In the genomic region with DNA sequence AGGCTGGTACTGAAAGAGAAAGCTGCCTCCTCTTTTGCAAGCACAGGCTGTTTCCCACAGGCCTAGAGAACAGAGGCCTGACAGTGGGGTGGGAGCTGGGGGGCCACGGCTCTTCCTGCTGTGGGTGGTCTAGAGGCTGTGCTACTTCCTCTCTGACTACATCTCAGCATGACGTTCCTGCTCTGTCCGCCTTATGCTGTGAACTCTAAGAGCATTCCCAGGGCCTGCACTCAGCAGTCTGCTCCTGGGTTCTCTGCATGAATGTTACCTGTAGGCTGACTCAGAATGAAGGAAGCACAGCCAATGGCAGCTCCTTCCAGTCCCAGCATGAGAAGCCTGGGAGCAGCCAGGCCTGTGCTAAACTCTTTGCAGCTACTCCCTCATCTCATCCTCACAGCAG, we compare ENCODE assay signal across 24 cellular contexts.
A peak's percentile ranks its signal among the peaks of the same experiment; 100 is the strongest.
DNase-seq lines count a peak whose midpoint lies in the region; ATAC-seq, FAIRE-seq and TF ChIP-seq lines count a peak whose summit lies in the region.
"Had no signal": no experiment of that assay in that cellular context is flagged by ENCODE, and none has a peak within 500 bp of the region (broad histone marks: within the 10 kb centered on the region; RNA-seq: fewer than 3 reads in every experiment).

No MANE protein-coding gene starts in this region.

- in situ Hi-C loops in GM12878 (cut with MboI) (no loop called here), transverse colon (cut with MboI; ENCODE audit: low pct_ligation_motif_present in 1 of 4, low pct_unique_long_range_greater_than_20kb in 1 of 4, low sequenced_read_pairs in 3 of 4) (no loop called here)

- TF ChIP-seq CTCF in GM12878 (IDR thresholded peaks at IDR 0.05 in 2 of 3, conservative IDR thresholded peaks at IDR 0.05 in 1 of 3; ENCODE audit: control insufficient read depth in 2 of 3, extremely low read depth in 1 of 3, insufficient read depth in 1 of 3, low read depth in 3 of 3, low read length in 3 of 3) (no peak), osteocyte (IDR thresholded peaks at IDR 0.05) (no peak), transverse colon (IDR thresholded peaks at IDR 0.05) (no peak)

- no peaks in the 10 kb centered on the region for H3K9me3 ChIP-seq in GM12878 (replicated peaks; ENCODE audit: control insufficient read depth, insufficient read depth, low read length)
- no peaks in the 10 kb centered on the region for H3K9me3 ChIP-seq in iPS-20b (ENCODE audit: insufficient read depth, low read depth, low read length)
- no peaks in the 10 kb centered on the region for H3K9me3 ChIP-seq in transverse colon
- H3K9me3 ChIP-seq: heart right ventricle, tibial nerve had no signal

- POLR2A ChIA-PET in GM12878 (lab: Charles Lee), result no interaction called here
- POLR2A ChIA-PET in naive thymus-derived CD8-positive, alpha-beta T cell (lab: Charles Lee), result no interaction called here

- no peak for FAIRE-seq in GM12878 (lab: Jason Lieb, UNC)

- no peaks in the 10 kb centered on the region for H3K79me2 ChIP-seq in GM12878 (ENCODE audit: control insufficient read depth, insufficient read depth, low read length)

- no peaks in the 10 kb centered on the region for H3K27me3 Mint-ChIP-seq in osteocyte (ENCODE audit: unreplicated experiment)
- H3K27me3 Mint-ChIP-seq in naive thymus-derived CD8-positive, alpha-beta T cell, result peaks cover 14 to 50% (median 32%) of the 10 kb centered on the region in 5 donors

- H3K4me3 ChIP-seq in GM12878, result no peak overlapping the region
- peak overlapping the region; percentile 9; the same call in 1 of the 2 replicates for H3K4me3 ChIP-seq in iPS-20b (ENCODE audit: low read length)
- no peak overlapping the region for H3K4me3 ChIP-seq in transverse colon
- H3K4me3 ChIP-seq: coronary artery, heart right ventricle, skin epidermis, tibial nerve had no signal

- TF ChIP-seq EP300 in GM12878 (IDR thresholded peaks at IDR 0.05; ENCODE audit: borderline replicate concordance in 1 of 2, control insufficient read depth in 1 of 2, low read depth in 2 of 2, low read length in 2 of 2) (no peak), transverse colon (IDR thresholded peaks at IDR 0.05; ENCODE audit: low read depth) (no peak)

- H3K4me1 ChIP-seq in GM12878 (ENCODE audit: control insufficient read depth, insufficient read depth, low read length) (peaks cover 7% of the 10 kb centered on the region), iPS-20b (ENCODE audit: insufficient read depth, low read length) (peaks cover 24% of the 10 kb centered on the region), transverse colon (no peaks in the 10 kb centered on the region)

- SMC1A ChIA-PET in GM12878 (lab: Charles Lee; ENCODE audit: uncharacterized antibody, unreplicated experiment), result interaction anchor here (0.7 to 3.5 kb wide), 6 partner anchors 11 to 35 kb away, joined by 3 to 22 read pairs (median 6); no protein-coding TSS in a partner anchor

- TF ChIP-seq POLR2A in GM12878 (IDR thresholded peaks at IDR 0.05; ENCODE audit: low read depth, low read length), result no peak
- no peak for TF ChIP-seq POLR2A in transverse colon (IDR thresholded peaks at IDR 0.05)

- H4K20me1 ChIP-seq in GM12878 (ENCODE audit: control insufficient read depth, insufficient read depth), result no peaks in the 10 kb centered on the region

- H3K27ac ChIP-seq in GM12878 (ENCODE audit: control insufficient read depth, insufficient read depth) (no peak overlapping the region), iPS-20b (ENCODE audit: low read length) (peak overlapping the region; percentile 78), transverse colon (no peak overlapping the region)
- H3K27ac ChIP-seq: coronary artery, heart right ventricle, skin epidermis, tibial nerve had no signal

- H3K27me3 ChIP-seq in GM12878 (replicated peaks in 1 of 2; ENCODE audit: control insufficient read depth in 2 of 2, insufficient read depth in 2 of 2, low read length in 1 of 2) (peaks cover 0 to 8% of the 10 kb centered on the region in 2 experiments; a peak in 2 of 4 replicates), iPS-20b (ENCODE audit: insufficient read depth, low read length) (peaks cover 11% of the 10 kb centered on the region), transverse colon (peaks cover 26% of the 10 kb centered on the region)

- peak overlapping the region; percentile 61 for H3K27ac Mint-ChIP-seq in osteocyte (ENCODE audit: unreplicated experiment)
- no peak overlapping the region for H3K27ac Mint-ChIP-seq in naive thymus-derived CD8-positive, alpha-beta T cell
- H3K27ac Mint-ChIP-seq: activated CD8-positive, alpha-beta T cell treated with anti-CD3 and anti-CD28 coated beads, Interleukin-2, amount 10 ng/mL, durations not matched to agents 7 days and 5 days; activated naive CD4-positive, alpha-beta T cell treated with anti-CD3 and anti-CD28 coated beads for 36 hours; CD4-positive, CD25-positive, alpha-beta regulatory T cell; nephron progenitor cell; stimulated activated naive CD8-positive, alpha-beta T cell treated with anti-CD3 and anti-CD28 coated beads, Interleukin-15, amount 100 ng/mL, for 72 hours had no signal

- peaks cover 42% of the 10 kb centered on the region for H3K4me1 Mint-ChIP-seq in osteocyte (ENCODE audit: unreplicated experiment)
- no peaks in the 10 kb centered on the region for H3K4me1 Mint-ChIP-seq in naive thymus-derived CD8-positive, alpha-beta T cell
- H3K4me1 Mint-ChIP-seq: CD4-positive, CD25-positive, alpha-beta regulatory T cell; stimulated activated naive CD8-positive, alpha-beta T cell treated with anti-CD3 and anti-CD28 coated beads, Interleukin-15, amount 100 ng/mL, for 72 hours had no signal

- intact Hi-C loops in GM12878 (cut with micrococcal nuclease; ENCODE audit: unreplicated experiment) (no loop called here), transverse colon (cut with DNase I; ENCODE audit: low total_unique reads) (no loop called here)

- no peaks in the 10 kb centered on the region for H3K9me3 Mint-ChIP-seq in osteocyte (ENCODE audit: unreplicated experiment)
- H3K9me3 Mint-ChIP-seq in naive thymus-derived CD8-positive, alpha-beta T cell, result peaks cover 0 to 9% (median 0%) of the 10 kb centered on the region in 9 donors
- H3K9me3 Mint-ChIP-seq: activated naive CD4-positive, alpha-beta T cell treated with anti-CD3 and anti-CD28 coated beads for 36 hours; activated T-cell treated with anti-CD3 and anti-CD28 coated beads, Interleukin-2, amount 50 U/mL, for 4 hours; nephron progenitor cell; stimulated activated naive CD8-positive, alpha-beta T cell treated with anti-CD3 and anti-CD28 coated beads, Interleukin-15, amount 100 ng/mL, for 72 hours had no signal

- H3K4me3 Mint-ChIP-seq in osteocyte (ENCODE audit: unreplicated experiment), result no peak overlapping the region
- no peak overlapping the region for H3K4me3 Mint-ChIP-seq in naive thymus-derived CD8-positive, alpha-beta T cell
- H3K4me3 Mint-ChIP-seq: activated CD8-positive, alpha-beta T cell treated with anti-CD3 and anti-CD28 coated beads, Interleukin-2, amount 10 ng/mL, durations not matched to agents 7 days and 5 days; activated naive CD4-positive, alpha-beta T cell treated with anti-CD3 and anti-CD28 coated beads for 36 hours; activated T-cell treated with anti-CD3 and anti-CD28 coated beads, Interleukin-2, amount 50 U/mL, for 4 hours; CD4-positive, CD25-positive, alpha-beta regulatory T cell; nephron progenitor cell; stimulated activated naive CD8-positive, alpha-beta T cell treated with anti-CD3 and anti-CD28 coated beads, Interleukin-15, amount 100 ng/mL, for 72 hours had no signal

- 25% methylated on average over 3 of the region's 3 CpGs for WGBS in GM12878 (ENCODE audit: insufficient coverage, insufficient replicate concordance, low lambda C conversion rate, missing lambda C conversion rate)
- 68% methylated on average over 3 of the region's 3 CpGs; no CpG with 5 or more reads in 1 of the 2 donors for WGBS in transverse colon (ENCODE audit: low coverage in 1 of 2), 2 donors

- H3K9ac ChIP-seq in GM12878 (ENCODE audit: control insufficient read depth, insufficient read depth, low read length), result no peak overlapping the region
- peak overlapping the region; percentile 36; the same call in 1 of the 2 replicates for H3K9ac ChIP-seq in iPS-20b (ENCODE audit: low read depth, low read length)

- H3K4me2 ChIP-seq in GM12878 (ENCODE audit: control insufficient read depth, insufficient read depth), result no peak overlapping the region

- no peak overlapping the region for H2AFZ ChIP-seq in GM12878 (ENCODE audit: control insufficient read depth, low read depth, low read length)

- ATAC-seq in GM12878, result no peak; the same call in 2 of the 3 replicates
- ATAC-seq in naive thymus-derived CD8-positive, alpha-beta T cell, result no peak
- ATAC-seq: activated CD8-positive, alpha-beta T cell treated with anti-CD3 and anti-CD28 coated beads, Interleukin-2, amount 10 ng/mL, durations not matched to agents 7 days and 5 days; activated T-cell treated with anti-CD3 and anti-CD28 coated beads, Interleukin-2, amount 50 U/mL, for 4 hours; heart right ventricle; stimulated activated naive CD8-positive, alpha-beta T cell treated with anti-CD3 and anti-CD28 coated beads, Interleukin-15, amount 100 ng/mL, for 72 hours had no signal

- no peaks in the 10 kb centered on the region for H3K36me3 Mint-ChIP-seq in osteocyte (ENCODE audit: unreplicated experiment)
- no peaks in the 10 kb centered on the region for H3K36me3 Mint-ChIP-seq in naive thymus-derived CD8-positive, alpha-beta T cell
- H3K36me3 Mint-ChIP-seq: CD4-positive, CD25-positive, alpha-beta regulatory T cell had no signal

- H3K36me3 ChIP-seq in GM12878 (ENCODE audit: control insufficient read depth in 2 of 2, insufficient read depth in 2 of 2, low read length in 1 of 2) (no peaks in the 10 kb centered on the region), iPS-20b (ENCODE audit: insufficient read depth, low read depth, low read length) (no peaks in the 10 kb centered on the region), transverse colon (no peaks in the 10 kb centered on the region)
- H3K36me3 ChIP-seq: heart right ventricle, tibial nerve had no signal

- no TSS peak for BruUV-seq in GM12878 (replicated peaks; lab: Mats Ljungman, UMichigan)

- DNase-seq in HT1080 (ENCODE audit: low read depth), result peak; percentile 42
- DNase-seq in GM12878 (ENCODE audit: low read depth, low spot score), result no peak
- DNase-seq in osteocyte (ENCODE audit: extremely low spot score, unreplicated experiment), result no peak
- DNase-seq in SIG-M5 (lab: John Stamatoyannopoulos, UW), result no peak
- DNase-seq in naive thymus-derived CD8-positive, alpha-beta T cell, result no peak
- DNase-seq in transverse colon, result no peak
- no peak for DNase-seq in activated effector memory CD4-positive, alpha-beta T cell treated with anti-CD3 and anti-CD28 coated beads, Interleukin-2, amount 50 U/mL, for 16 hours
- DNase-seq: activated CD8-positive, alpha-beta T cell treated with anti-CD3 and anti-CD28 coated beads, Interleukin-2, amount 10 ng/mL, durations not matched to agents 7 days and 5 days; activated naive CD4-positive, alpha-beta T cell treated with anti-CD3 and anti-CD28 coated beads for 36 hours; activated T-cell treated with anti-CD3 and anti-CD28 coated beads, Interleukin-2, amount 50 U/mL, for 4 hours; CD4-positive, CD25-positive, alpha-beta regulatory T cell; DMS 273 treated with DMSO at 0.1 percent for 48 hours; GF-D8; heart right ventricle; KBM-7; NCI-H1694; NCI-H774; nephron progenitor cell; stimulated activated CD4-positive, alpha-beta T cell treated with anti-CD3 and anti-CD28 coated beads, Interleukin-4, amount 100 ng/mL, for 1 hour; stimulated activated naive CD8-positive, alpha-beta T cell treated with anti-CD3 and anti-CD28 coated beads, Interleukin-15, amount 100 ng/mL, for 72 hours had no signal

- RAD21 ChIA-PET in GM12878 (lab: Charles Lee; ENCODE audit: unreplicated experiment), result interaction anchor here (0.7 to 1.7 kb wide), 4 partner anchors 11 to 35 kb away, joined by 3 to 4 read pairs (median 4); no protein-coding TSS in a partner anchor

- no peak for TF ChIP-seq RAD21 in GM12878 (IDR thresholded peaks at IDR 0.05; ENCODE audit: insufficient read depth, low read depth, low read length)

- CTCF ChIA-PET in GM12878 (lab: Yijun Ruan, JAX), result interaction anchor here (1.3 to 3.5 kb wide), 3 partner anchors 10 to 37 kb away, joined by 3 to 17 read pairs (median 11); no protein-coding TSS in a partner anchor
